11 cellular contexts compared by ENCODE assay signal in the genomic region with DNA sequence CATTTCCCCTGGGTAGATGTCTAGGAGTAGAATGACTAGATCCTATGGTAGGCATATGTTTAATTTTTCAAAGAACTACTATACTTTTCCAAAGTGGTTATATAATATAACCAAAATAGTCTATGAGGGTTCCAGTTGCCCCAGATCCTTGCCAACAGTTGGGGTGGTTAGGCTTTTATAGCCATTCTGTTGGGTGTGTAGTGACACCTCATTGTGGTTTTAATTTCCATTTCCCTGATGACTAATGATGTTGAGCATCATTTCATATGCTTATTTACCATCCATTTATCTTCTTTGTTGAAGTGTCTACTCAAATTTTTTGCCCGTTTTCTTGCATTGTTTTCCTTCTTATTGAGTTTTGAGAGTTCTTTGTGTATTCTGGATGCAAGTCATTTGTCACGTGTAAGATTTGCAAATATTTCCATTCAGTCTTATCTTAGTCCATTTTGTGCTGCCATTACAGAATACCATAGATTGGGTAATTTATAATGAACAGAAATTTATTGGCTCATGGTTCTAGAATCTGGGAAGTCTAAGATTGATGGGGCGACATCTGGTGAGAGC. TPM values are rescaled to one million over a fixed set of nuclear protein-coding genes. Genes with fewer than 3 reads are reported as not detected.
DNase-seq lines count a peak whose midpoint lies in the region; ATAC-seq lines count a peak whose summit lies in the region.
"Had no signal": no experiment of that assay in that cellular context is flagged by ENCODE, and none has a peak within 500 bp of the region (broad histone marks: within the 10 kb centered on the region; RNA-seq: fewer than 3 reads in every experiment).

No MANE protein-coding gene starts in this region.

- DNase-seq in NCI-H1436 (lab: John Stamatoyannopoulos, UW) (peak; percentile 27), NCI-H1436 treated with DMSO at 0.1 percent for 48 hours (lab: John Stamatoyannopoulos, UW) (no peak), Daoy (ENCODE audit: low read depth) (peak; percentile 57), T-helper 22 cell (ENCODE audit: low read depth) (peak; percentile 31), NCI-H774 (lab: John Stamatoyannopoulos, UW) (no peak)
- DNase-seq in effector CD4-positive, alpha-beta T cell = peak; percentile 21
- DNase-seq: kidney; MM.1S; NK-92 treated with Interleukin-12 subunit alpha and Interleukin-12 subunit beta, amount 100 ng/mL, for 24 hours had no signal

- ATAC-seq in HG03108 (IDR thresholded peaks at IDR 0.05; ENCODE audit: unreplicated experiment) (no peak), GM21737 (IDR thresholded peaks at IDR 0.05; ENCODE audit: unreplicated experiment) (no peak)

RNA-seq across cellular contexts. Expression of a gene that starts 4.7 kb away (rescaled TPM):
- total RNA-seq in Daoy (2014; rRNA removed; shearing (Covaris generic)) = 24.1 and 30.2 TPM in 2 replicates

Comparison
In these comparisons a context has a peak if more than half of its experiments do, and no peak if none do; other contexts are left out.
1. DNase-seq: peak in NCI-H1436 (single experiment), Daoy (single experiment), T-helper 22 cell (single experiment) and effector CD4-positive, alpha-beta T cell (single experiment); none in NCI-H1436 treated with DMSO at 0.1 percent for 48 hours (single experiment) and NCI-H774 (single experiment).